Comparison of ENCODE assay signal across 8 cellular contexts in the genomic region with DNA sequence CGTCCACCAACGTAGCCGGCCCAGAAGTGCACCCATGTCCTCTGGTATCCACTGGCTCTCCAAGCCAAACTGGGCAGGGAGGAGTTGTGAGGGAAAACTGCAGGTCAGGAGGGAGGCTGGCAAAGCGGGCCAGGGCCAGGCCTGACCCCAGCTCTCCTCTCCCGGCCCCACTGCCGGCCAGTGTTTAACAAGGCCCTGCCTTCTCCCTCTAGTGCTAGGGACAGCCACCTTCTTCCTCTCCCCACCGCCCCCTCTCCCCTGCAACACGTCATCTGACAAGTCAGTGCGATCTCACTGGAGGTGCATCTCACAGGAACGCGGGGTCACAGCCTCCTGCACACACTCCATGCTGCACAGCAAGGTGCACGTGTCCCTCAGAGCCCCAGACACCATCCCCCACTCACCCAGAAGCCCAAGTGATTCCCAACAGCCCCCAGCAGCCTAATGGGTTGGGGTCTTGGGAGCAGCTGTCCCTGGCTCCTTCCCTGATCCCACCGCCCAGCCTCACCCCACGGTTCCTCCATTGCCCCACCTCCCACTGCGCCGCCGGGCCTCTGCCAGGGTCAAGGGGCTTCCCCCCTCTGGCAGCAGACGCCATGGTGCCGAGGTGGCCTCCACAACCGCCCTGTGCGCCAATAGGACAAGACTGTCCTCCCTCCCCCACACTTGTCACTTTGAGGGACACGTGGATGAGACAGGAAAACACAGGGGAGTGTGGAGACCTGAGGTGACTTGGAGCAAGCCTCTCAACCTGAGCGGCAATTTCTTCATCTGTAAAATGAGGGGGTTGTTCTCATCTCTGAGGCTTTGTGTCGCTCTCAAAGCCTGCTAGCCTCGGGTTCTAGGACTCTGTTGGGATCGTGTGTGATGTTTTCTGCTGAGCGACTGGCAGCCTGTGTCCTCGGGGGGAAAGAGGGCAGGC. TPM values are rescaled to one million over a fixed set of nuclear protein-coding genes. Genes with fewer than 3 reads are reported as not detected.
DNase-seq lines count a peak whose midpoint lies in the region; ATAC-seq and TF ChIP-seq lines count a peak whose summit lies in the region.

No MANE protein-coding gene starts in this region.

- peaks cover 33% of the 10 kb centered on the region for H3K27me3 Mint-ChIP-seq in activated naive CD8-positive, alpha-beta T cell treated with anti-CD3 and anti-CD28 coated beads, Interleukin-2, amount 50 U/mL, for 24 hours

- H3K79me2 ChIP-seq in DND-41 (ENCODE audit: insufficient read depth, low read length) = no peaks in the 10 kb centered on the region

- H3K4me3 Mint-ChIP-seq in activated naive CD8-positive, alpha-beta T cell treated with anti-CD3 and anti-CD28 coated beads, Interleukin-2, amount 50 U/mL, for 24 hours = peak overlapping the region; percentile 49

- WGBS in mesodermal cell (ENCODE audit: insufficient coverage in 2 of 2), 2 experiments = 65 to 80% methylated on average over 14 to 15 of the region's 28 CpGs

- H4K20me1 ChIP-seq in DND-41 (ENCODE audit: insufficient read depth, low read length) = peaks cover 25% of the 10 kb centered on the region

- TF ChIP-seq CTCF in DND-41 (IDR thresholded peaks at IDR 0.05; ENCODE audit: borderline replicate concordance, extremely low read depth, low read length, poor library complexity, severe bottlenecking) = no peak

- no peak overlapping the region for H3K27ac ChIP-seq in DND-41 (ENCODE audit: low read length)
- no peak overlapping the region for H3K27ac ChIP-seq in mesodermal cell (ENCODE audit: low read depth, low read length, severe bottlenecking)

- peak overlapping the region; percentile 89 for H3K4me2 ChIP-seq in DND-41 (ENCODE audit: insufficient read depth, low read length)

- peaks cover 44% of the 10 kb centered on the region for H3K27me3 ChIP-seq in DND-41 (ENCODE audit: insufficient read depth, low read length, poor library complexity)

- no peak overlapping the region for H3K27ac Mint-ChIP-seq in activated naive CD8-positive, alpha-beta T cell treated with anti-CD3 and anti-CD28 coated beads, Interleukin-2, amount 50 U/mL, for 24 hours

- no peak overlapping the region for H3K9ac ChIP-seq in DND-41 (ENCODE audit: low read depth, low read length)

- H3K4me1 Mint-ChIP-seq in activated naive CD8-positive, alpha-beta T cell treated with anti-CD3 and anti-CD28 coated beads, Interleukin-2, amount 50 U/mL, for 24 hours = peaks cover 8% of the 10 kb centered on the region

- H3K36me3 Mint-ChIP-seq in activated naive CD8-positive, alpha-beta T cell treated with anti-CD3 and anti-CD28 coated beads, Interleukin-2, amount 50 U/mL, for 24 hours (ENCODE audit: low read depth) = no peaks in the 10 kb centered on the region

- ATAC-seq in DND-41 (ENCODE audit: insufficient read depth, low read depth) (no peak; the same call in 2 of the 3 replicates), HG03565 (IDR thresholded peaks at IDR 0.05; ENCODE audit: unreplicated experiment) (no peak)
- no peak for ATAC-seq in activated naive CD8-positive, alpha-beta T cell treated with anti-CD3 and anti-CD28 coated beads, Interleukin-2, amount 50 U/mL, for 24 hours

- DNase-seq in 8988T (peak; percentile 18), DND-41 (no peak), NCI-H1930 (lab: John Stamatoyannopoulos, UW) (no peak), NCI-H774 (lab: John Stamatoyannopoulos, UW) (no peak), KG1 (lab: John Stamatoyannopoulos, UW) (no peak)
- DNase-seq in activated naive CD8-positive, alpha-beta T cell treated with anti-CD3 and anti-CD28 coated beads, Interleukin-2, amount 50 U/mL, for 24 hours = no peak

- H3K9me3 Mint-ChIP-seq in activated naive CD8-positive, alpha-beta T cell treated with anti-CD3 and anti-CD28 coated beads, Interleukin-2, amount 50 U/mL, for 24 hours = no peaks in the 10 kb centered on the region

- H3K36me3 ChIP-seq in DND-41 (ENCODE audit: insufficient read depth, low read length) (no peaks in the 10 kb centered on the region), mesodermal cell (ENCODE audit: control insufficient read depth, insufficient read depth, low read length) (no peaks in the 10 kb centered on the region)

- no peaks in the 10 kb centered on the region for H3K9me3 ChIP-seq in DND-41 (ENCODE audit: insufficient read depth, low read length, severe bottlenecking)
- H3K9me3 ChIP-seq in mesodermal cell (ENCODE audit: control insufficient read depth, low read length) = no peaks in the 10 kb centered on the region

- H3K4me3 ChIP-seq in DND-41 (ENCODE audit: low read depth in 1 of 2, low read length in 2 of 2) (peak overlapping the region in 1 of 2 experiments; percentile 58; a peak in 1 of 4 replicates), mesodermal cell (ENCODE audit: extremely low read depth, insufficient read depth, low read length, poor library complexity, severe bottlenecking) (peak overlapping the region; percentile 46)

- H3K4me1 ChIP-seq in DND-41 (ENCODE audit: insufficient read depth, low read length) = peaks cover 21% of the 10 kb centered on the region
- H3K4me1 ChIP-seq in mesodermal cell (ENCODE audit: control insufficient read depth, insufficient read depth, low read length, poor library complexity, severe bottlenecking) = peaks cover 29% of the 10 kb centered on the region

- H2AFZ ChIP-seq in DND-41 (ENCODE audit: low read depth, low read length) = no peak overlapping the region

RNA-seq across cellular contexts. Expression of gene ACE, which starts 1.1 kb away (rescaled TPM):
- 12.6 TPM for polyA plus RNA-seq in mesodermal cell (2013, experiment 1 of 2)
- polyA plus RNA-seq in mesodermal cell (2013, experiment 2 of 2) = 9.2 TPM

RNA-seq across cellular contexts. Expression of gene CYB561, which starts 29.6 kb away (rescaled TPM):
- polyA plus RNA-seq in mesodermal cell (2013, experiment 1 of 2) = 11.8 TPM
- 8.7 TPM for polyA plus RNA-seq in mesodermal cell (2013, experiment 2 of 2)

RNA-seq across cellular contexts. Expression of gene KCNH6, which starts 47.4 kb away (rescaled TPM):
- 0.77 TPM for polyA plus RNA-seq in mesodermal cell (2013, experiment 1 of 2)
- 0.46 TPM for polyA plus RNA-seq in mesodermal cell (2013, experiment 2 of 2)
